In genomic region chr11:65334696-65335295, GRCh38 we compare ENCODE assay signal across 8 cellular contexts. TPM values are rescaled to one million over a fixed set of nuclear protein-coding genes. Genes with fewer than 3 reads are reported as not detected.
DNase-seq lines count a peak whose midpoint lies in the region; ATAC-seq and TF ChIP-seq lines count a peak whose summit lies in the region.

No MANE protein-coding gene starts in this region.

- no peaks in the 10 kb centered on the region for H3K27me3 ChIP-seq in H7 (ENCODE audit: control insufficient read depth, insufficient read depth, low read length)
- H3K27me3 ChIP-seq in SJCRH30 = no peaks in the 10 kb centered on the region
- H3K27me3 ChIP-seq in gastrocnemius medialis = no peaks in the 10 kb centered on the region

- no peaks in the 10 kb centered on the region for H3K4me1 ChIP-seq in SJCRH30
- H3K4me1 ChIP-seq in gastrocnemius medialis = peaks cover 23 to 30% of the 10 kb centered on the region in 2 donors

- no peak for TF ChIP-seq POLR2A in gastrocnemius medialis (IDR thresholded peaks at IDR 0.05)

- H3K27ac ChIP-seq in SJCRH30 = no peak overlapping the region
- peak overlapping the region; percentile 91 to 95 (median 93) for H3K27ac ChIP-seq in gastrocnemius medialis

- H3K4me3 ChIP-seq in H7 (ENCODE audit: insufficient read depth, low read depth, low read length) (peak overlapping the region; percentile 97), SJCRH30 (peak overlapping the region; percentile 83), fibroblast of the aortic adventitia (ENCODE audit: low read depth, low read length) (peak overlapping the region; percentile 87), gastrocnemius medialis (peak overlapping the region; percentile 85 to 99 (median 92))

- in situ Hi-C loops in gastrocnemius medialis (cut with MboI; ENCODE audit: low sequenced_read_pairs in 4 of 4) = no loop called here

- intact Hi-C loops in gastrocnemius medialis (cut with DNase I; ENCODE audit: low total_unique reads) = loop anchor here (5.0 kb wide), 1 partner anchor 72 kb away; the partner anchor contains the start of gene POLA2

- no peak for ATAC-seq in gastrocnemius medialis
- no peak for ATAC-seq in GM19395 (IDR thresholded peaks at IDR 0.05; ENCODE audit: unreplicated experiment)

- H3K9me3 ChIP-seq in SJCRH30 (replicated peaks) (no peaks in the 10 kb centered on the region), gastrocnemius medialis (no peaks in the 10 kb centered on the region)

- no peak for DNase-seq in H7
- no peak for DNase-seq in SJCRH30
- no peak for DNase-seq in fibroblast of the aortic adventitia (ENCODE audit: low read depth)
- no peak for DNase-seq in gastrocnemius medialis
- DNase-seq in NCI-H524 treated with DMSO at 0.1 percent for 48 hours (lab: John Stamatoyannopoulos, UW) = no peak
- DNase-seq in NCI-H345 treated with DMSO at 0.1 percent for 48 hours (lab: John Stamatoyannopoulos, UW; ENCODE audit: unreplicated experiment) = no peak
- DNase-seq in iPS-NIHi7 (ENCODE audit: extremely low spot score) = no peak

- TF ChIP-seq CTCF in fibroblast of the aortic adventitia (IDR thresholded peaks at IDR 0.05; ENCODE audit: insufficient read depth, low read length) (no peak), gastrocnemius medialis (IDR thresholded peaks at IDR 0.05 in 4 of 5, conservative IDR thresholded peaks at IDR 0.05 in 1 of 5) (no peak)

- H3K36me3 ChIP-seq in H7 (replicated peaks; ENCODE audit: control insufficient read depth, insufficient read depth, low read length) = no peaks in the 10 kb centered on the region; the same call in 1 of the 2 replicates
- peaks cover 3% of the 10 kb centered on the region; the same call in 1 of the 2 replicates for H3K36me3 ChIP-seq in SJCRH30
- peaks cover 0 to 8% of the 10 kb centered on the region in 2 donors for H3K36me3 ChIP-seq in gastrocnemius medialis

RNA-seq across cellular contexts. Expression of gene DPF2, which starts 1.1 kb away (rescaled TPM):
- total RNA-seq in H7 (2014; rRNA removed; shearing (Covaris generic)) = 65.2 and 69.2 TPM in 2 replicates
- 33.0 and 38.0 TPM in 2 replicates for total RNA-seq in SJCRH30 (2014; rRNA removed; shearing (Covaris generic))
- total RNA-seq in fibroblast of the aortic adventitia (ENCODE audit: low replicate concordance) (46.4 and 75.9 TPM in 2 replicates), gastrocnemius medialis (10 to 100 TPM; 22.4 to 46.4 (median 36.1) TPM)

RNA-seq across cellular contexts. Expression of gene TIGD3, which starts 19.8 kb away (rescaled TPM):
- total RNA-seq in H7 (2014; rRNA removed; shearing (Covaris generic)) = 0.35 and 0.70 TPM in 2 replicates
- total RNA-seq in SJCRH30 (2014; rRNA removed; shearing (Covaris generic)) = 0.53 and 0.71 TPM in 2 replicates
- total RNA-seq in fibroblast of the aortic adventitia (ENCODE audit: low replicate concordance) (0.27 TPM in 1 of 2 replicates, not detected in the other), gastrocnemius medialis (under 1 TPM; 0.16 to 0.71 (median 0.48) TPM)

RNA-seq across cellular contexts. Expression of gene CDC42EP2, which starts 20.1 kb away (rescaled TPM):
- 0.97 and 1.2 TPM in 2 replicates for total RNA-seq in H7 (2014; rRNA removed; shearing (Covaris generic))
- 5.6 and 6.0 TPM in 2 replicates for total RNA-seq in SJCRH30 (2014; rRNA removed; shearing (Covaris generic))
- 4.7 and 28.0 TPM in 2 replicates for total RNA-seq in fibroblast of the aortic adventitia (ENCODE audit: low replicate concordance)
- total RNA-seq in gastrocnemius medialis = 10 to 100 TPM in 1 of 4 donors, 1 to 10 TPM in 3; 5.0 to 11.6 (median 5.6) TPM

RNA-seq across cellular contexts. Expression of gene SLC25A45, which starts 47.6 kb away (rescaled TPM):
- total RNA-seq in H7 (2014; rRNA removed; shearing (Covaris generic)) = 0.73 and 0.81 TPM in 2 replicates
- 1.1 and 1.3 TPM in 2 replicates for total RNA-seq in SJCRH30 (2014; rRNA removed; shearing (Covaris generic))
- total RNA-seq in fibroblast of the aortic adventitia (ENCODE audit: low replicate concordance) (0.41 and 5.8 TPM in 2 replicates), gastrocnemius medialis (10 to 100 TPM in 1 of 4 donors, 1 to 10 TPM in 3; 2.6 to 12.4 (median 5.6) TPM)

RNA-seq across cellular contexts. Expression of gene FRMD8, which starts 51.6 kb away (rescaled TPM):
- total RNA-seq in H7 (2014; rRNA removed; shearing (Covaris generic)) = 24.5 and 37.1 TPM in 2 replicates
- 21.0 and 22.2 TPM in 2 replicates for total RNA-seq in SJCRH30 (2014; rRNA removed; shearing (Covaris generic))
- total RNA-seq in fibroblast of the aortic adventitia (ENCODE audit: low replicate concordance) (42.7 and 172 TPM in 2 replicates), gastrocnemius medialis (10 to 100 TPM; 11.5 to 51.7 (median 20.1) TPM)
